ENCODE assay signal across 24 cellular contexts in genomic region chr4:62301500-62301899, GRCh38.
"Had no signal": no experiment of that assay in that cellular context is flagged by ENCODE, and none has a peak within 500 bp of the region (broad histone marks: within the 10 kb centered on the region; RNA-seq: fewer than 3 reads in every experiment).

No MANE protein-coding gene starts in this region.

- H3K27ac Mint-ChIP-seq: dendritic cell treated with granulocyte-macrophage colony-stimulating factor and Interleukin-4, amounts not matched to agents 40 ng/mL and 50 ng/mL, for 4 days; effector memory CD8-positive, alpha-beta T cell; endodermal cell; mesothelial cell of epicardium; naive B cell; naive thymus-derived CD8-positive, alpha-beta T cell had no signal

- H3K27ac ChIP-seq: epithelial cell of prostate, esophagus squamous epithelium, gastrocnemius medialis, heart right ventricle, left lung, lower lobe of right lung had no signal

- H3K4me1 ChIP-seq: esophagus squamous epithelium, gastrocnemius medialis, heart right ventricle, left lung, lower lobe of right lung had no signal

- H3K27me3 ChIP-seq: esophagus squamous epithelium, gastrocnemius medialis, heart right ventricle, left lung had no signal

- H3K4me3 Mint-ChIP-seq: dendritic cell treated with granulocyte-macrophage colony-stimulating factor and Interleukin-4, amounts not matched to agents 40 ng/mL and 50 ng/mL, for 4 days; effector memory CD8-positive, alpha-beta T cell; endodermal cell; mesothelial cell of epicardium; naive B cell; naive thymus-derived CD8-positive, alpha-beta T cell had no signal

- H3K4me3 ChIP-seq: esophagus squamous epithelium, gastrocnemius medialis, heart right ventricle, left lung, lower lobe of right lung, mucosa of descending colon had no signal

- H3K36me3 ChIP-seq: esophagus squamous epithelium, gastrocnemius medialis, heart right ventricle, left lung, lower lobe of right lung had no signal

- ATAC-seq: effector memory CD8-positive, alpha-beta T cell; esophagus mucosa; gastrocnemius medialis; heart right ventricle; left cardiac atrium; left lung; left ventricle myocardium superior; mucosa of descending colon; naive thymus-derived CD8-positive, alpha-beta T cell had no signal

- H3K4me1 Mint-ChIP-seq: mesothelial cell of epicardium; naive B cell; naive thymus-derived CD8-positive, alpha-beta T cell had no signal

- H3K9me3 ChIP-seq: esophagus squamous epithelium, gastrocnemius medialis, lower lobe of right lung, mucosa of descending colon had no signal

- DNase-seq: cortex of kidney; effector CD8-positive, alpha-beta T cell; effector memory CD8-positive, alpha-beta T cell; endodermal cell; erythroblast; esophagus squamous epithelium; foreskin fibroblast; gastrocnemius medialis; glutamatergic neuron; head of caudate nucleus; heart right ventricle; hippocampal formation; left cardiac atrium; left lung; left ventricle myocardium superior; lower lobe of right lung; mesenchymal stem cell; mucosa of descending colon; naive B cell; naive thymus-derived CD8-positive, alpha-beta T cell had no signal

- H3K36me3 Mint-ChIP-seq: naive B cell; naive thymus-derived CD8-positive, alpha-beta T cell had no signal

- H3K27me3 Mint-ChIP-seq: dendritic cell treated with granulocyte-macrophage colony-stimulating factor and Interleukin-4, amounts not matched to agents 40 ng/mL and 50 ng/mL, for 4 days; effector memory CD8-positive, alpha-beta T cell; naive B cell; naive thymus-derived CD8-positive, alpha-beta T cell had no signal
